In the genomic region with DNA sequence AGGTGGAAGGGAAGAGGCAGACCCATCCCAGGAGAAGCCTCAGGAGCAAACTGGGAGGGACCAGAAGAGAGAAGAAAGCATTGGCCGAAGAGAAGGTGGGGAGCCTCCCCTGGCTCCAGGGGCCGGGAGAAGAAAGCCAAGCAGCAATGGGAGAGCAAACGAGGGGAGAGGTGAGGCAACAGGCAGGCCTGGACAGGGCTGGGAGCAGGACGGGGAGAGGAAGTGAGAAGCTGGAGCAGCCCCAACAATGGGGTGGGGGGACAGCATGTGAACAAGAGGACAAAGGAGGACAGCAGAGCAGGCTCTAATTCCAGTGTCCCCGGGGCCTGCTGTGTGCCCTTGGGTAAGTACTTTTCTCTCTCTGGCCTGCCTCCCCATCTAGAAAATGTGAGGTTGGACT, we compare ENCODE assay signal across 17 cellular contexts.
"Had no signal": no experiment of that assay in that cellular context is flagged by ENCODE, and none has a peak within 500 bp of the region (broad histone marks: within the 10 kb centered on the region; RNA-seq: fewer than 3 reads in every experiment).

No MANE protein-coding gene starts in this region.

- H3K36me3 ChIP-seq: colonic mucosa, esophagus muscularis mucosa, heart right ventricle, thyroid gland had no signal

- H3K4me3 ChIP-seq: colonic mucosa, esophagus muscularis mucosa, heart right ventricle, mucosa of descending colon, thyroid gland had no signal

- DNase-seq: activated CD4-positive, alpha-beta T cell treated with anti-CD3 and anti-CD28 coated beads for 48 hours; activated CD4-positive, CD25-positive, alpha-beta regulatory T cell; activated CD8-positive, alpha-beta T cell treated with anti-CD3 and anti-CD28 coated beads for 36 hours; activated gamma-delta T cell treated with Interleukin-2 at 50 U/mL for 16 hours; activated naive CD8-positive, alpha-beta T cell treated with anti-CD3 and anti-CD28 coated beads for 36 hours; activated T-cell treated with anti-CD3 and anti-CD28 coated beads, Interleukin-2, amount 50 U/mL, for 72 hours; amniotic stem cell; caudate nucleus; colonic mucosa; heart right ventricle; mesenchymal stem cell; mucosa of descending colon; naive B cell; stimulated activated naive CD4-positive, alpha-beta T cell; T-cell; thyroid gland had no signal

- H3K4me1 ChIP-seq: colonic mucosa, esophagus muscularis mucosa, thyroid gland had no signal

- H3K27ac ChIP-seq: colonic mucosa, esophagus muscularis mucosa, heart right ventricle, thyroid gland had no signal

- H3K9me3 ChIP-seq: colonic mucosa, esophagus muscularis mucosa, heart right ventricle, mucosa of descending colon, thyroid gland had no signal

- H3K27me3 ChIP-seq: colonic mucosa, thyroid gland had no signal
